8 cellular contexts compared by ENCODE assay signal in the genomic region with DNA sequence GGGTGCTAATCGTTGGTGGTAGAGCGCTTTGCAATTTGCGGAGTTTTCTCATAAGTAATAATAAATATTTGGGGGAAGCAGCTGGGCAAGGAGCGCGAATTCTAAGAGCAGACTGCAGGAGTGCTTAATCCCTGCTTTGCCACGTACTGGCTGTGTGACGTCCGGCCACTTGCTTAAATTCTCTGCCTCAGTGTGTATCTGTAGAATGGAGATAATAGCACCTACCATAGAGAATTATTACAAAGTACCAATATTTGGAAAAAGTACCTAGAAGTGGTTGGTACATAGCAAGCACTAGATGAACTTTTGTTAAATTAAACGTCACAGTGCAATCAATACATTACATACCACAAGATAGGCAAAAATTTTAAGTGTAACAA. TPM values are rescaled to one million over a fixed set of nuclear protein-coding genes. Genes with fewer than 3 reads are reported as not detected.
A peak's percentile ranks its signal among the peaks of the same experiment; 100 is the strongest.
DNase-seq lines count a peak whose midpoint lies in the region; ATAC-seq and TF ChIP-seq lines count a peak whose summit lies in the region.

No MANE protein-coding gene starts in this region.

- no peak overlapping the region for H3K9ac ChIP-seq in endocrine pancreas (ENCODE audit: control insufficient read depth, insufficient read depth, low read length)

- peaks cover 0 to 8% (median 0%) of the 10 kb centered on the region in 5 donors for H3K27me3 Mint-ChIP-seq in naive thymus-derived CD4-positive, alpha-beta T cell

- H3K9me3 ChIP-seq in HEK293 (ENCODE audit: control insufficient read depth, insufficient read depth, low read depth, low read length) (no peaks in the 10 kb centered on the region), endocrine pancreas (ENCODE audit: control insufficient read depth, low read length) (no peaks in the 10 kb centered on the region)
- no peaks in the 10 kb centered on the region for H3K9me3 ChIP-seq in naive thymus-derived CD4-positive, alpha-beta T cell (ENCODE audit: control insufficient read depth in 2 of 3, low read length in 3 of 3)

- H3K4me3 Mint-ChIP-seq in naive thymus-derived CD4-positive, alpha-beta T cell = no peak overlapping the region

- ATAC-seq in GM18858 (IDR thresholded peaks at IDR 0.05; ENCODE audit: unreplicated experiment) = peak; percentile 20
- peak; percentile 8 for ATAC-seq in naive thymus-derived CD4-positive, alpha-beta T cell

- H3K27ac Mint-ChIP-seq in naive thymus-derived CD4-positive, alpha-beta T cell = peak overlapping the region in 5 of 9 donors; percentile 93 to 98 (median 98)

- H3K4me1 ChIP-seq in HEK293 (ENCODE audit: control insufficient read depth, insufficient read depth, low read length) (peaks cover 7% of the 10 kb centered on the region), endocrine pancreas (ENCODE audit: control insufficient read depth, insufficient read depth, low read length) (peaks cover 28% of the 10 kb centered on the region)
- H3K4me1 ChIP-seq in naive thymus-derived CD4-positive, alpha-beta T cell (ENCODE audit: control insufficient read depth in 2 of 2, insufficient read depth in 2 of 2, low read length in 2 of 2) = peaks cover 20 to 35% of the 10 kb centered on the region in 2 donors

- H3K27me3 ChIP-seq in endocrine pancreas (ENCODE audit: control insufficient read depth, insufficient read depth, low read length) = no peaks in the 10 kb centered on the region
- no peaks in the 10 kb centered on the region for H3K27me3 ChIP-seq in naive thymus-derived CD4-positive, alpha-beta T cell (ENCODE audit: control insufficient read depth in 2 of 2, insufficient read depth in 2 of 2, low read length in 2 of 2)

- no peaks in the 10 kb centered on the region for H3K9me3 Mint-ChIP-seq in naive thymus-derived CD4-positive, alpha-beta T cell

- H3K36me3 ChIP-seq in HEK293 (ENCODE audit: control insufficient read depth in 2 of 2, insufficient read depth in 1 of 2, low read length in 2 of 2) (peaks cover 0 to 20% of the 10 kb centered on the region in 2 experiments; a peak in 1 of 3 replicates), endocrine pancreas (ENCODE audit: control insufficient read depth, insufficient read depth, low read length) (no peaks in the 10 kb centered on the region)
- H3K36me3 ChIP-seq in naive thymus-derived CD4-positive, alpha-beta T cell (ENCODE audit: control insufficient read depth in 2 of 3, insufficient read depth in 3 of 3, low read length in 3 of 3) = peaks cover 0 to 2% (median 0%) of the 10 kb centered on the region in 3 experiments

- peaks cover 0 to 6% (median 0%) of the 10 kb centered on the region in 5 donors for H3K36me3 Mint-ChIP-seq in naive thymus-derived CD4-positive, alpha-beta T cell

- TF ChIP-seq CTCF in HEK293 (tag by site-specific recombination; IDR thresholded peaks at IDR 0.05) = no peak
- no peak for TF ChIP-seq CTCF in GM10248 (IDR thresholded peaks at IDR 0.05; ENCODE audit: control extremely low read depth, extremely low read depth, low read depth, missing control alignments)

- POLR2A ChIA-PET in HEK293 (lab: Yijun Ruan, JAX) = interaction anchor here (0.7 kb wide), 1 partner anchor 215 kb away, joined by 5 read pairs; a partner anchor contains a TSS
- POLR2A ChIA-PET in naive thymus-derived CD4-positive, alpha-beta T cell (lab: Charles Lee) = interaction anchor here (0.7 to 4.0 kb wide), 6 partner anchors 11 to 459 kb away, joined by 3 to 16 read pairs (median 6); a partner anchor contains a TSS
- POLR2A ChIA-PET in GM10248 (lab: Yijun Ruan, JAX) = interaction anchor here (0.6 kb wide), 1 partner anchor 23 kb away, joined by 4 read pairs; no protein-coding TSS in a partner anchor

- DNase-seq in NCI-H82 (lab: John Stamatoyannopoulos, UW) (peak; percentile 83), NCI-H1417 (lab: John Stamatoyannopoulos, UW) (no peak), GM10248 (ENCODE audit: extremely low spot score) (no peak), foreskin melanocyte (no peak)
- DNase-seq in naive thymus-derived CD4-positive, alpha-beta T cell = no peak

- CTCF ChIA-PET in HEK293 (lab: Yijun Ruan, JAX) (no interaction called here), GM10248 (lab: Yijun Ruan, JAX) (interaction anchor here (0.9 kb wide), 1 partner anchor 22 kb away, joined by 3 read pairs; no protein-coding TSS in a partner anchor)
- CTCF ChIA-PET in naive thymus-derived CD4-positive, alpha-beta T cell (lab: Charles Lee) = no interaction called here

- peaks cover 10 to 32% (median 21%) of the 10 kb centered on the region in 7 donors for H3K4me1 Mint-ChIP-seq in naive thymus-derived CD4-positive, alpha-beta T cell

- H3K27ac ChIP-seq in HEK293 (ENCODE audit: extremely low read depth, low read depth, low read length) = peak overlapping the region; percentile 42; the same call in 1 of the 2 replicates
- peak overlapping the region; percentile 83 for H3K27ac ChIP-seq in naive thymus-derived CD4-positive, alpha-beta T cell (ENCODE audit: low read depth, low read length)

- intact Hi-C loops in naive thymus-derived CD4-positive, alpha-beta T cell (cut with micrococcal nuclease) = loop anchor here (1.0 to 5.0 kb wide), 9 partner anchors 8 to 459 kb away; a partner anchor contains a TSS

- peak overlapping the region; percentile 91 for H3K4me3 ChIP-seq in HEK293 (ENCODE audit: low read depth, low read length)
- H3K4me3 ChIP-seq in endocrine pancreas (ENCODE audit: control insufficient read depth, insufficient read depth, low read length) = peak overlapping the region; percentile 71
- H3K4me3 ChIP-seq in naive thymus-derived CD4-positive, alpha-beta T cell (ENCODE audit: low read length) = peak overlapping the region; percentile 93

TF ChIP-seq in HEK293, 187 proteins besides CTCF, POLR2A, EP300 and RAD21 (continues in another document):
- TF ChIP-seq ZEB2 (tag by site-specific recombination; IDR thresholded peaks at IDR 0.05) (no peak), ZNF501 (tag by site-specific recombination; IDR thresholded peaks at IDR 0.05) (peak; percentile 1; the same call in 1 of the 2 replicates), ZFP3 (tag by site-specific recombination; IDR thresholded peaks at IDR 0.05; ENCODE audit: low read depth) (0 out of 2 replicates have a peak, but pooled peaks have one; percentile 9), ZNF223 (tag by site-specific recombination; IDR thresholded peaks at IDR 0.05) (no peak), ZNF23 (tag by site-specific recombination; IDR thresholded peaks at IDR 0.05; ENCODE audit: borderline replicate concordance) (no peak), FEZF1 (tag by site-specific recombination; IDR thresholded peaks at IDR 0.05) (no peak), MZF1 (tag by site-specific recombination; IDR thresholded peaks at IDR 0.05; ENCODE audit: borderline replicate concordance) (peak; percentile 60; the same call in 1 of the 2 replicates), ZNF621 (tag by site-specific recombination; IDR thresholded peaks at IDR 0.05) (no peak), ZBTB48 (tag by site-specific recombination; IDR thresholded peaks at IDR 0.05) (0 out of 2 replicates have a peak, but pooled peaks have one; percentile 67), ZFP69B (tag by site-specific recombination; IDR thresholded peaks at IDR 0.05) (0 out of 2 replicates have a peak, but pooled peaks have one; percentile 20), ZNF830 (tag by site-specific recombination; IDR thresholded peaks at IDR 0.05; ENCODE audit: low read depth) (no peak)
- TF ChIP-seq, protein P1, sequence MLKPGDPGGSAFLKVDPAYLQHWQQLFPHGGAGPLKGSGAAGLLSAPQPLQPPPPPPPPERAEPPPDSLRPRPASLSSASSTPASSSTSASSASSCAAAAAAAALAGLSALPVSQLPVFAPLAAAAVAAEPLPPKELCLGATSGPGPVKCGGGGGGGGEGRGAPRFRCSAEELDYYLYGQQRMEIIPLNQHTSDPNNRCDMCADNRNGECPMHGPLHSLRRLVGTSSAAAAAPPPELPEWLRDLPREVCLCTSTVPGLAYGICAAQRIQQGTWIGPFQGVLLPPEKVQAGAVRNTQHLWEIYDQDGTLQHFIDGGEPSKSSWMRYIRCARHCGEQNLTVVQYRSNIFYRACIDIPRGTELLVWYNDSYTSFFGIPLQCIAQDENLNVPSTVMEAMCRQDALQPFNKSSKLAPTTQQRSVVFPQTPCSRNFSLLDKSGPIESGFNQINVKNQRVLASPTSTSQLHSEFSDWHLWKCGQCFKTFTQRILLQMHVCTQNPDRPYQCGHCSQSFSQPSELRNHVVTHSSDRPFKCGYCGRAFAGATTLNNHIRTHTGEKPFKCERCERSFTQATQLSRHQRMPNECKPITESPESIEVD (tag by site-specific recombination; IDR thresholded peaks at IDR 0.05) = no peak
- TF ChIP-seq, protein P2, sequence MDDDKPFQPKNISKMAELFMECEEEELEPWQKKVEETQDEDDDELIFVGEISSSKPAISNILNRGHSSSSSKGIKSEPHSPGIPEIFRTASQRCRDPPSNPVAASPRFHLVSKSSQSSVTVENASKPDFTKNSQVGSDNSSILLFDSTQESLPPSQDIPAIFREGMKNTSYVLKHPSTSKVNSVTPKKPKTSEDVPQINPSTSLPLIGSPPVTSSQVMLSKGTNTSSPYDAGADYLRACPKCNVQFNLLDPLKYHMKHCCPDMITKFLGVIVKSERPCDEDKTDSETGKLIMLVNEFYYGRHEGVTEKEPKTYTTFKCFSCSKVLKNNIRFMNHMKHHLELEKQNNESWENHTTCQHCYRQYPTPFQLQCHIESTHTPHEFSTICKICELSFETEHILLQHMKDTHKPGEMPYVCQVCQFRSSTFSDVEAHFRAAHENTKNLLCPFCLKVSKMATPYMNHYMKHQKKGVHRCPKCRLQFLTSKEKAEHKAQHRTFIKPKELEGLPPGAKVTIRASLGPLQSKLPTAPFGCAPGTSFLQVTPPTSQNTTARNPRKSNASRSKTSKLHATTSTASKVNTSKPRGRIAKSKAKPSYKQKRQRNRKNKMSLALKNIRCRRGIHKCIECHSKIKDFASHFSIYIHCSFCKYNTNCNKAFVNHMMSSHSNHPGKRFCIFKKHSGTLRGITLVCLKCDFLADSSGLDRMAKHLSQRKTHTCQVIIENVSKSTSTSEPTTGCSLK (tag by site-specific recombination; IDR thresholded peaks at IDR 0.05) = no peak

RNA-seq across cellular contexts. Expression of a gene that starts 0.6 kb away (rescaled TPM):
- 10 to 100 TPM; 41.7 to 58.0 (median 47.5) TPM for total RNA-seq in naive thymus-derived CD4-positive, alpha-beta T cell
- polyA plus RNA-seq in naive thymus-derived CD4-positive, alpha-beta T cell = 10 to 100 TPM; 31.5 to 42.9 TPM

RNA-seq across cellular contexts. Expression of a gene that starts 24.2 kb away (rescaled TPM):
- 1 to 10 TPM in 4 of 5 experiments, under 1 TPM in 1; 0.93 to 3.7 (median 1.9) TPM for total RNA-seq in naive thymus-derived CD4-positive, alpha-beta T cell
- polyA plus RNA-seq in naive thymus-derived CD4-positive, alpha-beta T cell = under 1 TPM; 0.14 to 0.60 TPM
